ENCODE assay signal across 10 cellular contexts in the genomic region with DNA sequence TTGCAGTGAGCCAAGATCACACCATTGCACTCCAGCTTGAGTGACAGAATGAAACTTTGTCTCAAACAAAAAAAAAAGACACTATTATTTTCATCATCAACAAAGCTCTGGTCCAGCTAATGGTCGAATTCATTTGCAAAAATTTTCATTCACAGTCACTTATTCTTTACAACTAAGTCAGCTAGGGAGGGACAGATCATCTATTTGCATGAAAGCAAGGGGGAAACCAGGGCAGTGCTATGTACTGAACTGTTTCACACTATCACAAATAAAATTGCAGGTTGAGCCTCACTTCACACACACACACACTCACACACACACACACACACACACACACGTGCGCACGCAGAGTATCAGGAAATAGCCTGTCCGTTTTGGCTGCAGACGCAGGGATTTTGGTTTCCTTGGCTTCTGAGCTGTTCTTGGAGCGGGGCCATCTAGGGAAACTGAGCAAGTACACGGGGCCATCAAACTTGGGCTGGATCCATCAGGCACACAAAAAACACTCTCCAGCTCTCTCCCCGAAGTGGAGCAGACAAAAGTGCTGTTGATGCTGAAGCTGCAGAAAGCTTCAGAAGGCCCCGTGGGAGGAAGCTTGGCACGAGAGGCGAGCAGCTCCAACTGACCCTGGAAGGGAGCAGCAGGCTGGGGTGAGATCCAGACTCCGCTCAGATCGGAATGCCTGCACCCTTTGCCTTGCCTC. TPM values are rescaled to one million over a fixed set of nuclear protein-coding genes. Genes with fewer than 3 reads are reported as not detected.
DNase-seq lines count a peak whose midpoint lies in the region; ATAC-seq, FAIRE-seq and TF ChIP-seq lines count a peak whose summit lies in the region.
"Had no signal": no experiment of that assay in that cellular context is flagged by ENCODE, and none has a peak within 500 bp of the region (broad histone marks: within the 10 kb centered on the region; RNA-seq: fewer than 3 reads in every experiment).

No MANE protein-coding gene starts in this region.

- no peaks in the 10 kb centered on the region for H3K36me3 ChIP-seq in H7 (replicated peaks; ENCODE audit: control insufficient read depth, insufficient read depth, low read length)
- no peaks in the 10 kb centered on the region for H3K36me3 ChIP-seq in stomach smooth muscle (ENCODE audit: control insufficient read depth in 2 of 2, insufficient read depth in 2 of 2, low read length in 2 of 2)

- DNase-seq in H7 = peak; percentile 47
- peak; percentile 68 to 99 for DNase-seq in cardiac fibroblast (ENCODE audit: low read depth in 2 of 2)
- peak; percentile 40 to 58 for DNase-seq in left colon
- no peak for DNase-seq in GM19239 (ENCODE audit: insufficient read length, low spot score)
- DNase-seq in activated T-cell treated with anti-CD3 and anti-CD28 coated beads for 4 hours = no peak
- DNase-seq: activated CD4-positive, alpha-beta T cell treated with anti-CD3 and anti-CD28 coated beads, Interleukin-2, amount 50 U/mL, for 4 hours had no signal

- H3K4me1 ChIP-seq in stomach smooth muscle (ENCODE audit: control insufficient read depth, insufficient read depth, low read length) = peaks cover 12% of the 10 kb centered on the region

- no peak overlapping the region for H3K27ac ChIP-seq in stomach smooth muscle (ENCODE audit: low read length)

- intact Hi-C loops in left colon (cut with DNase I, micrococcal nuclease) = no loop called here

- H3K4me3 ChIP-seq in H7 (ENCODE audit: insufficient read depth, low read depth, low read length) (no peak overlapping the region), cardiac fibroblast (replicated peaks in 1 of 2; ENCODE audit: low read depth in 2 of 2, low read length in 2 of 2) (peak overlapping the region in 1 of 2 donors; percentile 22), stomach smooth muscle (ENCODE audit: low read length in 2 of 2) (peak overlapping the region; percentile 2 to 58)

- no peaks in the 10 kb centered on the region for H3K27me3 ChIP-seq in H7 (ENCODE audit: control insufficient read depth, insufficient read depth, low read length)
- no peaks in the 10 kb centered on the region for H3K27me3 ChIP-seq in stomach smooth muscle (ENCODE audit: control insufficient read depth in 1 of 2, insufficient read depth in 2 of 2, low read length in 2 of 2)

- H3K9me3 ChIP-seq in stomach smooth muscle (ENCODE audit: control insufficient read depth in 2 of 2, low read length in 2 of 2) = no peaks in the 10 kb centered on the region

- ATAC-seq in left colon (peak; percentile 31), GM19324 (IDR thresholded peaks at IDR 0.05; ENCODE audit: low FRiP score, unreplicated experiment) (no peak), GM18517 (IDR thresholded peaks at IDR 0.05; ENCODE audit: unreplicated experiment) (no peak)

- H3K9ac ChIP-seq in stomach smooth muscle (ENCODE audit: low read length in 2 of 2) = no peak overlapping the region

- no peak for FAIRE-seq in GM19239 (lab: Jason Lieb, UNC)
- FAIRE-seq: islet of Langerhans had no signal

- TF ChIP-seq CTCF in cardiac fibroblast (IDR thresholded peaks at IDR 0.05; ENCODE audit: low read depth, low read length) = no peak

RNA-seq across cellular contexts. Expression of gene HELZ, which starts 44.3 kb away (rescaled TPM):
- 15.6 and 21.7 TPM in 2 replicates for total RNA-seq in H7 (2014; rRNA removed; shearing (Covaris generic))
- total RNA-seq in left colon = 10 to 100 TPM; 43.7 to 51.5 TPM

Comparison
In these comparisons a context has a peak if more than half of its experiments do, and no peak if none do; other contexts are left out.
1. DNase-seq: peak in H7 (single experiment), cardiac fibroblast (2 of 2) and left colon (2 of 2); none in GM19239 (single experiment) and activated T-cell treated with anti-CD3 and anti-CD28 coated beads for 4 hours (single experiment).